Comparison of ENCODE assay signal across 11 cellular contexts in the genomic region with DNA sequence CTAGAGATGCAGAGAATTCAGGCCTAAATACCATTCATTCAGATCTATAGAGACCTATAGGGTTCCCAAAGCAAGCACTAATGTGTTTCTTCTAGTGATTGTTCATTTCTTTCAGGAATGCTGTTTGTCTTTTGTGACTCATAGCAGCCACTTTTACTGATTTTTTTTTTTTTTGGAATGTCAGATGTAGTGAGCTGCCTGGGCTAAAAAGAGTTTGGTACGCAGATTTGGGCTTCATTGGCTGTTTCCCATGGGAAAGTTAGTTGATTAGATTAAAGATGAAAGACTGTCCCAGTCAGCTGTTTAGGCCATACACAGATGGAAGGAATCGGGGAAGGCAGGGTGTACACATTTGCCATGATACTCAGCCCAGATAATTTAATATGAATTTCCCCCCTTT.
DNase-seq lines count a peak whose midpoint lies in the region; ATAC-seq and TF ChIP-seq lines count a peak whose summit lies in the region.
"Had no signal": no experiment of that assay in that cellular context is flagged by ENCODE, and none has a peak within 500 bp of the region (broad histone marks: within the 10 kb centered on the region; RNA-seq: fewer than 3 reads in every experiment).

No MANE protein-coding gene starts in this region.

- peak overlapping the region; percentile 70 for H3K27ac Mint-ChIP-seq in MCF 10A (ENCODE audit: low read depth, unreplicated experiment)

- peak; percentile 37 for DNase-seq in MCF 10A (ENCODE audit: unreplicated experiment)
- DNase-seq in breast epithelium (ENCODE audit: low spot score in 2 of 2), result no peak
- DNase-seq in adipocyte (ENCODE audit: low read depth), result peak; percentile 69
- peak; percentile 24 for DNase-seq in kidney glomerular epithelial cell (lab: John Stamatoyannopoulos, UW)
- DNase-seq in stimulated activated CD4-positive, alpha-beta T cell treated with anti-CD3 and anti-CD28 coated beads, Interleukin-4, amount 100 ng/mL, for 1 hour, result no peak
- DNase-seq: activated CD4-positive, alpha-beta T cell treated with anti-CD3 and anti-CD28 coated beads for 48 hours; amygdala had no signal

- no peaks in the 10 kb centered on the region for H3K36me3 Mint-ChIP-seq in MCF 10A (ENCODE audit: insufficient read depth, unreplicated experiment)

- H3K4me1 ChIP-seq in breast epithelium (peaks cover 0 to 16% of the 10 kb centered on the region in 2 donors), adipocyte (ENCODE audit: control insufficient read depth, insufficient read depth, low read length) (peaks cover 61% of the 10 kb centered on the region)

- no peak for ATAC-seq in HG02981 (IDR thresholded peaks at IDR 0.05; ENCODE audit: unreplicated experiment)
- ATAC-seq in GM18517 (IDR thresholded peaks at IDR 0.05; ENCODE audit: unreplicated experiment), result no peak
- ATAC-seq in HG02884 (IDR thresholded peaks at IDR 0.05; ENCODE audit: unreplicated experiment), result no peak
- ATAC-seq: foreskin keratinocyte had no signal

- H3K9me3 ChIP-seq in breast epithelium (no peaks in the 10 kb centered on the region), adipocyte (ENCODE audit: control insufficient read depth, low read length) (peaks cover 3% of the 10 kb centered on the region)

- no peaks in the 10 kb centered on the region for H3K27me3 ChIP-seq in breast epithelium
- H3K27me3 ChIP-seq in adipocyte (replicated peaks; ENCODE audit: control insufficient read depth, insufficient read depth, low read length), result no peaks in the 10 kb centered on the region
- H3K27me3 ChIP-seq: foreskin keratinocyte had no signal

- BruUV-seq in MCF 10A (replicated peaks; lab: Mats Ljungman, UMichigan), result no TSS peak

- H3K4me3 ChIP-seq in breast epithelium (no peak overlapping the region), adipocyte (ENCODE audit: low read length) (peak overlapping the region; percentile 61)

- H3K27ac ChIP-seq in breast epithelium, result no peak overlapping the region
- H3K27ac ChIP-seq: foreskin keratinocyte had no signal

- H3K9ac ChIP-seq in adipocyte (ENCODE audit: low read length), result peak overlapping the region; percentile 79

- no peaks in the 10 kb centered on the region for H3K36me3 ChIP-seq in breast epithelium
- H3K36me3 ChIP-seq in adipocyte (ENCODE audit: control insufficient read depth, insufficient read depth, low read length, severe bottlenecking), result no peaks in the 10 kb centered on the region

- POLR2A ChIA-PET in MCF 10A (lab: Yijun Ruan, JAX), result interaction anchor here (0.6 to 2.4 kb wide), 4 partner anchors 10 to 69 kb away, joined by 3 to 10 read pairs (median 6); no protein-coding TSS in a partner anchor

- TF ChIP-seq CTCF in MCF 10A (IDR thresholded peaks at IDR 0.05; ENCODE audit: unreplicated experiment), result no peak
- no peak for TF ChIP-seq CTCF in breast epithelium (IDR thresholded peaks at IDR 0.05)

- H3K4me3 Mint-ChIP-seq in MCF 10A (ENCODE audit: unreplicated experiment), result peak overlapping the region; percentile 22

- H3K27me3 Mint-ChIP-seq in MCF 10A (ENCODE audit: insufficient read depth, unreplicated experiment), result no peaks in the 10 kb centered on the region

- CTCF ChIA-PET in MCF 10A (lab: Yijun Ruan, JAX), result interaction anchor here (1.8 to 2.3 kb wide), 2 partner anchors 169 to 249 kb away, joined by 4 to 8 read pairs; no protein-coding TSS in a partner anchor

- intact Hi-C loops in MCF 10A (cut with micrococcal nuclease) (no loop called here), breast epithelium (cut with DNase I; ENCODE audit: low total_unique reads) (no loop called here)

- TF ChIP-seq POLR2A in breast epithelium (IDR thresholded peaks at IDR 0.05), result no peak

- peaks cover 57% of the 10 kb centered on the region for H3K4me1 Mint-ChIP-seq in MCF 10A (ENCODE audit: insufficient read depth, unreplicated experiment)

- H3K9me3 Mint-ChIP-seq in MCF 10A (ENCODE audit: unreplicated experiment), result peaks cover 6% of the 10 kb centered on the region

Comparison
In these comparisons a context has a peak if more than half of its experiments do, and no peak if none do; other contexts are left out.
1. DNase-seq: peak in MCF 10A (single experiment), adipocyte (single experiment) and kidney glomerular epithelial cell (single experiment); none in breast epithelium (0 of 2) and stimulated activated CD4-positive, alpha-beta T cell treated with anti-CD3 and anti-CD28 coated beads, Interleukin-4, amount 100 ng/mL, for 1 hour (single experiment).